Comparison of ENCODE assay signal across 1 cellular context in the genomic region with DNA sequence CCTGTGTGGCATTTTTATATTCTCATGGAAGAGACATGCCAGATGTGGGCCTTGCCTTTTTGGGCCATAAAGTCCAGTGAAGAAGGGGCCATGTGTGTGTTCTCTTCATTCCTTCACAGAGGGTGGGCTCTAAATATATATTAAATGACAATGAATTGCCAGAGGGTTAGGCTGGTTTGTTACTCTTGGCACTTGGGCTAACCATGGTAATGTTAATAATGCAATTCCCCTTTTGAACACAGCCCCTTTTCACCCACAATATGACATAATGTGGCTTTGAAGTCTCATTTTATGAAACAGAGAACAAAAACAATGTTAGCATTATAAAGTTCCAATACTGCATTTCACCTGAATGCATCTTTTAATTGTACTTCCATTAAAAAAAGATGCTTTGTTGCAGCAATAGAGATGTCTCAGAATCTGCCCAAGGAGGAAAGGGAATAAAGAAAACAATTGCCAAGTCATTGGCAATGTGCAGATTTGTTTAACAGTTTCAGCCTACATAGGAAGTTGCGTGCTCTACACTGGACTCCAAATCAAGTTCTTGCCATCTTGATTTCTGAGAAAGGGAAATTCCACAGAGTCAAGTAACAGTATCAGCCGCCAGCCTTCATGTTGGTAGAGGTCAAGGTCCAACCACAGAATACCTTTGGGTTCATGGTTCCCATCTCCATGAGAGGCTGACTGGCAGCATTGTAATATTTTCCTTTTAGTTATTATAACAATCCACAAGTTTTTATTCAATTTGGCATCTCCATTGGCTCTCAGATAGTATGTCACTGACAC.
TF ChIP-seq lines count a peak whose summit lies in the region.

No MANE protein-coding gene starts in this region.

TF ChIP-seq in HEK293, 187 proteins besides CTCF, POLR2A, EP300 and RAD21 (continued from another document):
- TF ChIP-seq, protein P1, sequence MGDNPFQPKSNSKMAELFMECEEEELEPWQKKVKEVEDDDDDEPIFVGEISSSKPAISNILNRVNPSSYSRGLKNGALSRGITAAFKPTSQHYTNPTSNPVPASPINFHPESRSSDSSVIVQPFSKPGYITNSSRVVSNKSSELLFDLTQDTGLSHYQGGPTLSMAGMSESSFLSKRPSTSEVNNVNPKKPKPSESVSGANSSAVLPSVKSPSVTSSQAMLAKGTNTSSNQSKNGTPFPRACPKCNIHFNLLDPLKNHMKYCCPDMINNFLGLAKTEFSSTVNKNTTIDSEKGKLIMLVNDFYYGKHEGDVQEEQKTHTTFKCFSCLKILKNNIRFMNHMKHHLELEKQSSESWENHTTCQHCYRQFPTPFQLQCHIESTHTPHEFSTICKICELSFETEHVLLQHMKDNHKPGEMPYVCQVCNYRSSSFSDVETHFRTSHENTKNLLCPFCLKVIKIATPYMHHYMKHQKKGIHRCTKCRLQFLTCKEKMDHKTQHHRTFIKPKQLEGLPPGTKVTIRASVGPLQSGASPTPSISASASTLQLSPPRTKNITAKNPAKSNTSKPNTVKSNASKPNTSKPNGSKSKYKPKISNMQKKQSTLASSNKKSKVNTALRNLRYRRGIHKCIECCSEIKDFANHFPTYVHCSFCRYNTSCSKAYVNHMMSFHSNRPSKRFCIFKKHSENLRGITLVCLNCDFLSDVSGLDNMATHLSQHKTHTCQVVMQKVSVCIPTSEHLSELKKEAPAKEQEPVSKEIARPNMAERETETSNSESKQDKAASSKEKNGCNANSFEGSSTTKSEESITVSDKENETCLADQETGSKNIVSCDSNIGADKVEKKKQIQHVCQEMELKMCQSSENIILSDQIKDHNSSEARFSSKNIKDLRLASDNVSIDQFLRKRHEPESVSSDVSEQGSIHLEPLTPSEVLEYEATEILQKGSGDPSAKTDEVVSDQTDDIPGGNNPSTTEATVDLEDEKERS (tag by site-specific recombination; IDR thresholded peaks at IDR 0.05) = no peak
- TF ChIP-seq RBAK (tag by site-specific recombination; IDR thresholded peaks at IDR 0.05) = no peak
- no peak for TF ChIP-seq ZNF791 (tag by site-specific recombination; IDR thresholded peaks at IDR 0.05)
- TF ChIP-seq ZNF843 (tag by site-specific recombination; IDR thresholded peaks at IDR 0.05) = peak; percentile 69; the same call in 1 of the 2 replicates
- no peak for TF ChIP-seq GFI1B (tag by site-specific recombination; IDR thresholded peaks at IDR 0.05)
